Comparison of ENCODE assay signal across 2 cellular contexts in the genomic region with DNA sequence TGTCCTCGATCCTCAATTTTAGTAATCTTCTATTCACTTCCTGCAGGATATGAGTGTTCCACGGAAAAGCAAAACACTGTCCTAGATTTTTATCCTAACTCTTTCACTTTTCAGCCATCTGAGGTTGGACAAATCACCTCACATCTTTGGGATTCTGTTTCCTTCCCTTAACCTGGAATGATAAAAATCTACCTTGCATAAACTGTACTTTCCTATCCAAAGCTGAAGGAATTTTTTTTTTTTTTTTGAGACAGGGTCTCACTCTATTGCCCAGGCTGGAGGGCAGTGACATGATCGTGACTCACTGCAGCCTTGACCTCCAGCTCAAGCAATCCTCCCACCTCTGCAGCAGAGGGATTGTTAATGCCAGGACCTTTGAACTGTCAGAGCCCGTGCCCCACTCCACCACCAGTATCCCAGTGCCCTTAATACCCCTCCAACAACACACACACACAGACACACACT.
TF ChIP-seq lines count a peak whose summit lies in the region.

No MANE protein-coding gene starts in this region.

TF ChIP-seq in SK-N-SH, 30 proteins besides CTCF, POLR2A, EP300 and RAD21 (continued from another document):
- TF ChIP-seq GATA2 (CRISPR knock-in tag; IDR thresholded peaks at IDR 0.05) (no peak), SIN3A (IDR thresholded peaks at IDR 0.05; ENCODE audit: borderline replicate concordance, low read depth, low read length) (no peak), YY1 (IDR thresholded peaks at IDR 0.05; ENCODE audit: low read depth) (no peak), EZH2phosphoT487 (IDR thresholded peaks at IDR 0.05; ENCODE audit: borderline replicate concordance, low read depth) (no peak), NFIC (IDR thresholded peaks at IDR 0.05; ENCODE audit: borderline replicate concordance) (no peak), TAF1 (IDR thresholded peaks at IDR 0.05; ENCODE audit: borderline replicate concordance, low read depth, low read length) (no peak)
- TF ChIP-seq, protein P1, sequence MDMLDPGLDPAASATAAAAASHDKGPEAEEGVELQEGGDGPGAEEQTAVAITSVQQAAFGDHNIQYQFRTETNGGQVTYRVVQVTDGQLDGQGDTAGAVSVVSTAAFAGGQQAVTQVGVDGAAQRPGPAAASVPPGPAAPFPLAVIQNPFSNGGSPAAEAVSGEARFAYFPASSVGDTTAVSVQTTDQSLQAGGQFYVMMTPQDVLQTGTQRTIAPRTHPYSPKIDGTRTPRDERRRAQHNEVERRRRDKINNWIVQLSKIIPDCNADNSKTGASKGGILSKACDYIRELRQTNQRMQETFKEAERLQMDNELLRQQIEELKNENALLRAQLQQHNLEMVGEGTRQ (IDR thresholded peaks at IDR 0.05; ENCODE audit: borderline replicate concordance, low read depth, low read length): no peak
- TF ChIP-seq, protein P2, sequence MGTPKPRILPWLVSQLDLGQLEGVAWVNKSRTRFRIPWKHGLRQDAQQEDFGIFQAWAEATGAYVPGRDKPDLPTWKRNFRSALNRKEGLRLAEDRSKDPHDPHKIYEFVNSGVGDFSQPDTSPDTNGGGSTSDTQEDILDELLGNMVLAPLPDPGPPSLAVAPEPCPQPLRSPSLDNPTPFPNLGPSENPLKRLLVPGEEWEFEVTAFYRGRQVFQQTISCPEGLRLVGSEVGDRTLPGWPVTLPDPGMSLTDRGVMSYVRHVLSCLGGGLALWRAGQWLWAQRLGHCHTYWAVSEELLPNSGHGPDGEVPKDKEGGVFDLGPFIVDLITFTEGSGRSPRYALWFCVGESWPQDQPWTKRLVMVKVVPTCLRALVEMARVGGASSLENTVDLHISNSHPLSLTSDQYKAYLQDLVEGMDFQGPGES (IDR thresholded peaks at IDR 0.05; ENCODE audit: low read depth, low read length): no peak

TF ChIP-seq in SK-N-SH treated with all-trans-retinoic acid at 6 μM for 48 hours, 23 proteins besides CTCF, POLR2A, EP300 and RAD21 (continued from another document):
- TF ChIP-seq, protein P3, sequence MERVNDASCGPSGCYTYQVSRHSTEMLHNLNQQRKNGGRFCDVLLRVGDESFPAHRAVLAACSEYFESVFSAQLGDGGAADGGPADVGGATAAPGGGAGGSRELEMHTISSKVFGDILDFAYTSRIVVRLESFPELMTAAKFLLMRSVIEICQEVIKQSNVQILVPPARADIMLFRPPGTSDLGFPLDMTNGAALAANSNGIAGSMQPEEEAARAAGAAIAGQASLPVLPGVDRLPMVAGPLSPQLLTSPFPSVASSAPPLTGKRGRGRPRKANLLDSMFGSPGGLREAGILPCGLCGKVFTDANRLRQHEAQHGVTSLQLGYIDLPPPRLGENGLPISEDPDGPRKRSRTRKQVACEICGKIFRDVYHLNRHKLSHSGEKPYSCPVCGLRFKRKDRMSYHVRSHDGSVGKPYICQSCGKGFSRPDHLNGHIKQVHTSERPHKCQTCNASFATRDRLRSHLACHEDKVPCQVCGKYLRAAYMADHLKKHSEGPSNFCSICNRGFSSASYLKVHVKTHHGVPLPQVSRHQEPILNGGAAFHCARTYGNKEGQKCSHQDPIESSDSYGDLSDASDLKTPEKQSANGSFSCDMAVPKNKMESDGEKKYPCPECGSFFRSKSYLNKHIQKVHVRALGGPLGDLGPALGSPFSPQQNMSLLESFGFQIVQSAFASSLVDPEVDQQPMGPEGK (CRISPR knock-in tag; IDR thresholded peaks at IDR 0.05; ENCODE audit: borderline replicate concordance): no peak
- TF ChIP-seq RARB (CRISPR knock-in tag; IDR thresholded peaks at IDR 0.05): no peak
- TF ChIP-seq, protein P4, sequence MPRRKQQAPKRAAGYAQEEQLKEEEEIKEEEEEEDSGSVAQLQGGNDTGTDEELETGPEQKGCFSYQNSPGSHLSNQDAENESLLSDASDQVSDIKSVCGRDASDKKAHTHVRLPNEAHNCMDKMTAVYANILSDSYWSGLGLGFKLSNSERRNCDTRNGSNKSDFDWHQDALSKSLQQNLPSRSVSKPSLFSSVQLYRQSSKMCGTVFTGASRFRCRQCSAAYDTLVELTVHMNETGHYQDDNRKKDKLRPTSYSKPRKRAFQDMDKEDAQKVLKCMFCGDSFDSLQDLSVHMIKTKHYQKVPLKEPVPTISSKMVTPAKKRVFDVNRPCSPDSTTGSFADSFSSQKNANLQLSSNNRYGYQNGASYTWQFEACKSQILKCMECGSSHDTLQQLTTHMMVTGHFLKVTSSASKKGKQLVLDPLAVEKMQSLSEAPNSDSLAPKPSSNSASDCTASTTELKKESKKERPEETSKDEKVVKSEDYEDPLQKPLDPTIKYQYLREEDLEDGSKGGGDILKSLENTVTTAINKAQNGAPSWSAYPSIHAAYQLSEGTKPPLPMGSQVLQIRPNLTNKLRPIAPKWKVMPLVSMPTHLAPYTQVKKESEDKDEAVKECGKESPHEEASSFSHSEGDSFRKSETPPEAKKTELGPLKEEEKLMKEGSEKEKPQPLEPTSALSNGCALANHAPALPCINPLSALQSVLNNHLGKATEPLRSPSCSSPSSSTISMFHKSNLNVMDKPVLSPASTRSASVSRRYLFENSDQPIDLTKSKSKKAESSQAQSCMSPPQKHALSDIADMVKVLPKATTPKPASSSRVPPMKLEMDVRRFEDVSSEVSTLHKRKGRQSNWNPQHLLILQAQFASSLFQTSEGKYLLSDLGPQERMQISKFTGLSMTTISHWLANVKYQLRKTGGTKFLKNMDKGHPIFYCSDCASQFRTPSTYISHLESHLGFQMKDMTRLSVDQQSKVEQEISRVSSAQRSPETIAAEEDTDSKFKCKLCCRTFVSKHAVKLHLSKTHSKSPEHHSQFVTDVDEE (CRISPR knock-in tag; IDR thresholded peaks at IDR 0.05): no peak
- TF ChIP-seq OSR1 (CRISPR knock-in tag; IDR thresholded peaks at IDR 0.05): no peak
- TF ChIP-seq SNAI2 (CRISPR knock-in tag; IDR thresholded peaks at IDR 0.05): no peak
- TF ChIP-seq ZFP30 (CRISPR knock-in tag; IDR thresholded peaks at IDR 0.05): no peak
- no peak for TF ChIP-seq ESRRG (CRISPR knock-in tag; IDR thresholded peaks at IDR 0.05)
- no peak for TF ChIP-seq PPARA (CRISPR knock-in tag; IDR thresholded peaks at IDR 0.05; ENCODE audit: borderline replicate concordance)
- no peak for TF ChIP-seq ISL1 (CRISPR knock-in tag; IDR thresholded peaks at IDR 0.05)
- no peak for TF ChIP-seq GLIS3 (CRISPR knock-in tag; IDR thresholded peaks at IDR 0.05)
- TF ChIP-seq, protein P5, sequence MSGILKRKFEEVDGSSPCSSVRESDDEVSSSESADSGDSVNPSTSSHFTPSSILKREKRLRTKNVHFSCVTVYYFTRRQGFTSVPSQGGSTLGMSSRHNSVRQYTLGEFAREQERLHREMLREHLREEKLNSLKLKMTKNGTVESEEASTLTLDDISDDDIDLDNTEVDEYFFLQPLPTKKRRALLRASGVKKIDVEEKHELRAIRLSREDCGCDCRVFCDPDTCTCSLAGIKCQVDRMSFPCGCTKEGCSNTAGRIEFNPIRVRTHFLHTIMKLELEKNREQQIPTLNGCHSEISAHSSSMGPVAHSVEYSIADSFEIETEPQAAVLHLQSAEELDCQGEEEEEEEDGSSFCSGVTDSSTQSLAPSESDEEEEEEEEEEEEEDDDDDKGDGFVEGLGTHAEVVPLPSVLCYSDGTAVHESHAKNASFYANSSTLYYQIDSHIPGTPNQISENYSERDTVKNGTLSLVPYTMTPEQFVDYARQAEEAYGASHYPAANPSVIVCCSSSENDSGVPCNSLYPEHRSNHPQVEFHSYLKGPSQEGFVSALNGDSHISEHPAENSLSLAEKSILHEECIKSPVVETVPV (CRISPR knock-in tag; IDR thresholded peaks at IDR 0.05): no peak
- TF ChIP-seq TCF4 (CRISPR knock-in tag; IDR thresholded peaks at IDR 0.05; ENCODE audit: borderline replicate concordance): no peak
- TF ChIP-seq ZC3H10 (CRISPR knock-in tag; IDR thresholded peaks at IDR 0.05): no peak
- no peak for TF ChIP-seq ZFP3 (CRISPR knock-in tag; IDR thresholded peaks at IDR 0.05)
TF ChIP-seq in SK-N-SH treated with all-trans-retinoic acid at 6 μM for 48 hours: peak in this region for 0.
